In genomic region chr9:131310833-131311554, GRCh38 we compare ENCODE assay signal across 1 cellular context.
TF ChIP-seq lines count a peak whose summit lies in the region.

No MANE protein-coding gene starts in this region.

TF ChIP-seq in K562, 482 proteins besides CTCF, POLR2A, EP300 and RAD21 (continued from another document):
- TF ChIP-seq MTF1 (CRISPR knock-in tag; IDR thresholded peaks at IDR 0.05; ENCODE audit: borderline replicate concordance) (no peak), ZNF668 (CRISPR knock-in tag; IDR thresholded peaks at IDR 0.05) (no peak), CREB1 (IDR thresholded peaks at IDR 0.05) (no peak), CREB1 (CRISPR knock-in tag; IDR thresholded peaks at IDR 0.05) (no peak), ZNF316 (IDR thresholded peaks at IDR 0.05) (0 out of 2 replicates have a peak, but pooled peaks have one; percentile 27), HNRNPLL (IDR thresholded peaks at IDR 0.05; ENCODE audit: low read depth, low read length, poor library complexity, severe bottlenecking) (no peak)
